ENCODE assay signal across 8 cellular contexts in genomic region chr12:50620050-50620974, GRCh38.
A peak's percentile ranks its signal among the peaks of the same experiment; 100 is the strongest.
DNase-seq lines count a peak whose midpoint lies in the region; ATAC-seq and TF ChIP-seq lines count a peak whose summit lies in the region.

No MANE protein-coding gene starts in this region.

- H3K4me1 ChIP-seq in ectodermal cell (ENCODE audit: control insufficient read depth, insufficient read depth, low read length): peaks cover 24% of the 10 kb centered on the region
- H3K4me1 ChIP-seq in neural progenitor cell: peaks cover 41% of the 10 kb centered on the region

- H3K9me3 ChIP-seq in ectodermal cell (ENCODE audit: control insufficient read depth, low read length): no peaks in the 10 kb centered on the region
- H3K9me3 ChIP-seq in neural progenitor cell (ENCODE audit: low read depth): no peaks in the 10 kb centered on the region

- peaks cover 73% of the 10 kb centered on the region for H3K79me2 ChIP-seq in neural progenitor cell (ENCODE audit: low read depth)

- DNase-seq in activated CD4-positive, alpha-beta T cell treated with anti-CD3 and anti-CD28 coated beads, Interleukin-2, amount 10 ng/mL, durations not matched to agents 7 days and 5 days: no peak
- DNase-seq in activated CD4-positive, alpha-beta T cell treated with anti-CD3 and anti-CD28 coated beads for 4 hours: no peak
- peak; percentile 52 for DNase-seq in NCI-H748 (lab: John Stamatoyannopoulos, UW; ENCODE audit: unreplicated experiment)
- DNase-seq in neural progenitor cell (ENCODE audit: low spot score): peak; percentile 55

- peaks cover 29% of the 10 kb centered on the region for H3F3A ChIP-seq in neural progenitor cell (ENCODE audit: low read depth)

- H3K9me3 Mint-ChIP-seq in activated CD4-positive, alpha-beta T cell treated with anti-CD3 and anti-CD28 coated beads, Interleukin-2, amount 10 ng/mL, durations not matched to agents 7 days and 5 days: no peaks in the 10 kb centered on the region
- no peaks in the 10 kb centered on the region for H3K9me3 Mint-ChIP-seq in neural progenitor cell

- no peak for ATAC-seq in HG03045 (IDR thresholded peaks at IDR 0.05; ENCODE audit: unreplicated experiment)
- no peak for ATAC-seq in GM18498 (IDR thresholded peaks at IDR 0.05; ENCODE audit: unreplicated experiment)
- ATAC-seq in HG02938 (IDR thresholded peaks at IDR 0.05; ENCODE audit: unreplicated experiment): no peak

- WGBS in ectodermal cell, 2 experiments: 66 to 70% methylated on average over 9 of the region's 9 CpGs

- peak overlapping the region; percentile 61 for H3K27ac ChIP-seq in ectodermal cell (ENCODE audit: insufficient read depth, low read depth, low read length, poor library complexity, severe bottlenecking)
- peak overlapping the region; percentile 93 for H3K27ac ChIP-seq in neural progenitor cell

- no peak overlapping the region for H3K4me3 Mint-ChIP-seq in activated CD4-positive, alpha-beta T cell treated with anti-CD3 and anti-CD28 coated beads, Interleukin-2, amount 10 ng/mL, durations not matched to agents 7 days and 5 days
- H3K4me3 Mint-ChIP-seq in neural progenitor cell: no peak overlapping the region

- H3K27ac Mint-ChIP-seq in activated CD4-positive, alpha-beta T cell treated with anti-CD3 and anti-CD28 coated beads, Interleukin-2, amount 10 ng/mL, durations not matched to agents 7 days and 5 days: peak overlapping the region; percentile 20
- peak overlapping the region; percentile 84 for H3K27ac Mint-ChIP-seq in neural progenitor cell

- CTCF ChIA-PET in activated CD4-positive, alpha-beta T cell treated with anti-CD3 and anti-CD28 coated beads, Interleukin-2, amount 10 ng/mL, durations not matched to agents 7 days and 5 days (lab: Charles Lee): interaction anchor here (0.5 to 0.9 kb wide), 2 partner anchors 23 to 75 kb away, joined by 3 read pairs; no protein-coding TSS in a partner anchor

- H3K27me3 ChIP-seq in ectodermal cell (ENCODE audit: control insufficient read depth, insufficient read depth, low read length, poor library complexity, severe bottlenecking) (no peaks in the 10 kb centered on the region), neural progenitor cell (no peaks in the 10 kb centered on the region)

- H3K9ac ChIP-seq in neural progenitor cell: no peak overlapping the region

- H3K27me3 Mint-ChIP-seq in activated CD4-positive, alpha-beta T cell treated with anti-CD3 and anti-CD28 coated beads, Interleukin-2, amount 10 ng/mL, durations not matched to agents 7 days and 5 days: no peaks in the 10 kb centered on the region
- peaks cover 3% of the 10 kb centered on the region for H3K27me3 Mint-ChIP-seq in neural progenitor cell (ENCODE audit: insufficient read depth, low read depth)

- H4K20me1 ChIP-seq in neural progenitor cell (ENCODE audit: low read depth): peaks cover 13% of the 10 kb centered on the region

- no peak overlapping the region for H2AFZ ChIP-seq in neural progenitor cell (replicated peaks)

- H3K4me2 ChIP-seq in neural progenitor cell: peak overlapping the region; percentile 71

- POLR2A ChIA-PET in activated CD4-positive, alpha-beta T cell treated with anti-CD3 and anti-CD28 coated beads, Interleukin-2, amount 10 ng/mL, durations not matched to agents 7 days and 5 days (lab: Charles Lee): no interaction called here

- no peaks in the 10 kb centered on the region for H3K36me3 ChIP-seq in ectodermal cell (ENCODE audit: control insufficient read depth, insufficient read depth, low read length)
- H3K36me3 ChIP-seq in neural progenitor cell: no peaks in the 10 kb centered on the region

- TF ChIP-seq CTCF in neural progenitor cell (IDR thresholded peaks at IDR 0.05): no peak

- H3K4me1 Mint-ChIP-seq in activated CD4-positive, alpha-beta T cell treated with anti-CD3 and anti-CD28 coated beads, Interleukin-2, amount 10 ng/mL, durations not matched to agents 7 days and 5 days: peaks cover 44% of the 10 kb centered on the region
- peaks cover 28% of the 10 kb centered on the region for H3K4me1 Mint-ChIP-seq in neural progenitor cell

- H3K4me3 ChIP-seq in ectodermal cell (ENCODE audit: insufficient read depth, low read depth, low read length) (no peak overlapping the region), neural progenitor cell (no peak overlapping the region)

- peaks cover 4% of the 10 kb centered on the region for H3K36me3 Mint-ChIP-seq in activated CD4-positive, alpha-beta T cell treated with anti-CD3 and anti-CD28 coated beads, Interleukin-2, amount 10 ng/mL, durations not matched to agents 7 days and 5 days (ENCODE audit: low read depth)
- H3K36me3 Mint-ChIP-seq in neural progenitor cell: no peaks in the 10 kb centered on the region

Comparison
In these comparisons a context has a peak if more than half of its experiments do, and no peak if none do; other contexts are left out.
1. DNase-seq: peak in NCI-H748 (single experiment) and neural progenitor cell (single experiment); none in activated CD4-positive, alpha-beta T cell treated with anti-CD3 and anti-CD28 coated beads, Interleukin-2, amount 10 ng/mL, durations not matched to agents 7 days and 5 days (single experiment) and activated CD4-positive, alpha-beta T cell treated with anti-CD3 and anti-CD28 coated beads for 4 hours (0 of 2).